ENCODE assay signal across 38 cellular contexts in the genomic region with DNA sequence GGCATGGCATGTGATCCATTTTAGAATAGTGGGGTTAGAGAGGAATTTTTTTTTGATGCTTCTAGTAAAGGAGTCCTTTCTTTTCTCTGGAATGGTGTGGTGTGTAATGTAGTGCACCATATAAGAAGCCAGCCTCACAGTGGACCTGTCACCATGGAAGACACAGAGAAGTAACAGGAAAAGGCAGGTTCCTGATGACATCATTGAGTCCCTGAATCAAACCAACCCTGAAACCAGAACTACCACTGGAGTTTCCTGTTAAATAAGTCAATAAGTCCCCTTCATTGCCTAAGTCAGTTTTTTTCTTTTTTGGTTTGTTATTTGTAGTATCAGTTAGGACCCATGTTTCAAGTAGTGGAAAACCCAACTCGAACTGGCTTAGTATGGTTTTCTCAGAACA. TPM values are rescaled to one million over a fixed set of nuclear protein-coding genes. Genes with fewer than 3 reads are reported as not detected.
"Had no signal": no experiment of that assay in that cellular context is flagged by ENCODE, and none has a peak within 500 bp of the region (broad histone marks: within the 10 kb centered on the region; RNA-seq: fewer than 3 reads in every experiment).

No MANE protein-coding gene starts in this region.

- DNase-seq: activated CD4-positive, alpha-beta T cell treated with anti-CD3 and anti-CD28 coated beads for 36 hours; activated CD4-positive, alpha-beta T cell treated with anti-CD3 and anti-CD28 coated beads, Interleukin-2, amount 10 ng/mL, durations not matched to agents 7 days and 5 days; activated CD4-positive, alpha-beta T cell treated with anti-CD3 and anti-CD28 coated beads, Interleukin-2, amount 50 U/mL, for 48 hours; activated CD8-positive, alpha-beta T cell treated with anti-CD3 and anti-CD28 coated beads, Interleukin-2, amount 10 ng/mL, durations not matched to agents 7 days and 5 days; activated gamma-delta T cell; activated naive CD4-positive, alpha-beta T cell treated with anti-CD3 and anti-CD28 coated beads, Interleukin-2, amount 10 ng/mL, durations not matched to agents 7 days and 5 days; activated naive CD8-positive, alpha-beta T cell treated with anti-CD3 and anti-CD28 coated beads, Interleukin-2, amount 50 U/mL, for 24 hours; activated T-cell treated with anti-CD3 and anti-CD28 coated beads, Interleukin-2, amount 50 U/mL, for 24 hours; anterior cingulate cortex; caudate nucleus; cerebellar nuclear complex; Karpas-422; MM.1S; MV-4-11; NCI-H1092; NCI-H1436 treated with DMSO at 0.1 percent for 48 hours; NCI-H1694 treated with DMSO at 0.1 percent for 48 hours; NCI-H2081; NCI-H2171 treated with DMSO at 0.1 percent for 48 hours; NCI-H2227 treated with DMSO at 0.1 percent for 48 hours; NCI-H446 treated with DMSO at 0.1 percent for 48 hours; NCI-H524; NCI-H69; PC-3; Peyer's patch; RPMI8226; SHP77 treated with DMSO at 0.1 percent for 48 hours; SK-N-SH had no signal

- H3K27me3 ChIP-seq: Peyer's patch had no signal

- H3K4me2 ChIP-seq: SK-N-SH had no signal

- H3K9ac ChIP-seq: SK-N-SH had no signal

- H3K36me3 ChIP-seq: Peyer's patch, SJSA1 had no signal

- H3K4me3 Mint-ChIP-seq: activated CD4-positive, alpha-beta T cell treated with anti-CD3 and anti-CD28 coated beads for 36 hours; activated CD4-positive, alpha-beta T cell treated with anti-CD3 and anti-CD28 coated beads, Interleukin-2, amount 10 ng/mL, durations not matched to agents 7 days and 5 days; activated CD8-positive, alpha-beta T cell treated with anti-CD3 and anti-CD28 coated beads, Interleukin-2, amount 10 ng/mL, durations not matched to agents 7 days and 5 days; activated naive CD4-positive, alpha-beta T cell treated with anti-CD3 and anti-CD28 coated beads, Interleukin-2, amount 10 ng/mL, durations not matched to agents 7 days and 5 days; activated naive CD8-positive, alpha-beta T cell; activated naive CD8-positive, alpha-beta T cell treated with anti-CD3 and anti-CD28 coated beads, Interleukin-2, amount 50 U/mL, for 24 hours; activated T-cell treated with anti-CD3 and anti-CD28 coated beads, Interleukin-2, amount 50 U/mL, for 24 hours; brain; T-helper 1 cell treated with Interleukin-12 subunit alpha and Interleukin-12 subunit beta and Interleukin-4 antibody, amounts not matched to agents 30 μg/mL and 1 μg/mL, for 36 hours; T-helper 2 cell treated with Interferon-gamma antibody and Interleukin-4, amounts not matched to agents 5 μg/mL and 100 μg/mL, for 36 hours; WTC11 had no signal

- H3K27ac Mint-ChIP-seq: activated CD4-positive, alpha-beta T cell treated with anti-CD3 and anti-CD28 coated beads for 36 hours; activated CD4-positive, alpha-beta T cell treated with anti-CD3 and anti-CD28 coated beads, Interleukin-2, amount 10 ng/mL, durations not matched to agents 7 days and 5 days; activated CD8-positive, alpha-beta T cell treated with anti-CD3 and anti-CD28 coated beads, Interleukin-2, amount 10 ng/mL, durations not matched to agents 7 days and 5 days; activated naive CD4-positive, alpha-beta T cell treated with anti-CD3 and anti-CD28 coated beads, Interleukin-2, amount 10 ng/mL, durations not matched to agents 7 days and 5 days; activated naive CD8-positive, alpha-beta T cell; activated naive CD8-positive, alpha-beta T cell treated with anti-CD3 and anti-CD28 coated beads, Interleukin-2, amount 50 U/mL, for 24 hours; activated T-cell treated with anti-CD3 and anti-CD28 coated beads, Interleukin-2, amount 50 U/mL, for 24 hours; activated T-helper 2 cell treated with anti-CD3 and anti-CD28 coated beads, Interferon-gamma antibody, Interleukin-2, Interleukin-4, amounts not matched to agents 10 μg/mL and 5 μg/mL and 100 μg/mL, durations not matched to agents 14 hours and 24 hours and 36 hours; brain; T-helper 1 cell treated with Interleukin-12 subunit alpha and Interleukin-12 subunit beta and Interleukin-4 antibody, amounts not matched to agents 30 μg/mL and 1 μg/mL, for 36 hours; T-helper 2 cell treated with Interferon-gamma antibody and Interleukin-4, amounts not matched to agents 5 μg/mL and 100 μg/mL, for 36 hours; WTC11 had no signal

- H3K9me3 ChIP-seq: Peyer's patch, SJSA1, SK-N-SH had no signal

- H3K27ac ChIP-seq: Peyer's patch, SJSA1 had no signal

- H3K9me2 ChIP-seq: SK-N-SH had no signal

- H3K4me1 Mint-ChIP-seq: activated CD4-positive, alpha-beta T cell treated with anti-CD3 and anti-CD28 coated beads for 36 hours; activated CD4-positive, alpha-beta T cell treated with anti-CD3 and anti-CD28 coated beads, Interleukin-2, amount 10 ng/mL, durations not matched to agents 7 days and 5 days; activated naive CD4-positive, alpha-beta T cell treated with anti-CD3 and anti-CD28 coated beads, Interleukin-2, amount 10 ng/mL, durations not matched to agents 7 days and 5 days; activated naive CD8-positive, alpha-beta T cell treated with anti-CD3 and anti-CD28 coated beads, Interleukin-2, amount 50 U/mL, for 24 hours; WTC11 had no signal

- H3K36me3 Mint-ChIP-seq: activated naive CD4-positive, alpha-beta T cell treated with anti-CD3 and anti-CD28 coated beads, Interleukin-2, amount 10 ng/mL, durations not matched to agents 7 days and 5 days; activated naive CD8-positive, alpha-beta T cell; brain; WTC11 had no signal

- H3K4me1 ChIP-seq: Peyer's patch, SJSA1 had no signal

- FAIRE-seq: bronchial epithelial cell, colon had no signal

- H3K4me3 ChIP-seq: Peyer's patch, SJSA1 had no signal

- ATAC-seq: activated CD4-positive, alpha-beta T cell treated with anti-CD3 and anti-CD28 coated beads for 36 hours; activated CD4-positive, CD25-positive, alpha-beta regulatory T cell treated with anti-CD3 and anti-CD28 coated beads, Interleukin-2, amount 50 U/mL, for 24 hours; activated CD8-positive, alpha-beta T cell treated with anti-CD3 and anti-CD28 coated beads, Interleukin-2, amount 10 ng/mL, durations not matched to agents 7 days and 5 days; activated naive CD8-positive, alpha-beta T cell treated with anti-CD3 and anti-CD28 coated beads, Interleukin-2, amount 50 U/mL, for 24 hours; PC-3; WTC11 had no signal

- H3K9me3 Mint-ChIP-seq: activated CD4-positive, alpha-beta T cell treated with anti-CD3 and anti-CD28 coated beads, Interleukin-2, amount 10 ng/mL, durations not matched to agents 7 days and 5 days; activated naive CD4-positive, alpha-beta T cell treated with anti-CD3 and anti-CD28 coated beads, Interleukin-2, amount 10 ng/mL, durations not matched to agents 7 days and 5 days; activated naive CD8-positive, alpha-beta T cell treated with anti-CD3 and anti-CD28 coated beads, Interleukin-2, amount 50 U/mL, for 24 hours; activated T-cell treated with anti-CD3 and anti-CD28 coated beads, Interleukin-2, amount 50 U/mL, for 24 hours; activated T-helper 2 cell treated with anti-CD3 and anti-CD28 coated beads, Interferon-gamma antibody, Interleukin-2, Interleukin-4, amounts not matched to agents 10 μg/mL and 5 μg/mL and 100 μg/mL, durations not matched to agents 14 hours and 24 hours and 36 hours; T-helper 1 cell treated with Interleukin-12 subunit alpha and Interleukin-12 subunit beta and Interleukin-4 antibody, amounts not matched to agents 30 μg/mL and 1 μg/mL, for 36 hours; T-helper 2 cell treated with Interferon-gamma antibody and Interleukin-4, amounts not matched to agents 5 μg/mL and 100 μg/mL, for 36 hours; WTC11 had no signal

RNA-seq across cellular contexts. Expression of a gene that starts 11.9 kb away (rescaled TPM):
- total RNA-seq: activated CD4-positive, alpha-beta T cell treated with anti-CD3 and anti-CD28 coated beads for 36 hours; activated CD4-positive, alpha-beta T cell treated with anti-CD3 and anti-CD28 coated beads, Interleukin-2, amount 10 ng/mL, durations not matched to agents 7 days and 5 days; activated CD8-positive, alpha-beta T cell treated with anti-CD3 and anti-CD28 coated beads, Interleukin-2, amount 10 ng/mL, durations not matched to agents 7 days and 5 days; activated T-helper 2 cell treated with anti-CD3 and anti-CD28 coated beads, Interferon-gamma antibody, Interleukin-2, Interleukin-4, amounts not matched to agents 10 μg/mL and 5 μg/mL and 100 μg/mL, durations not matched to agents 14 hours and 24 hours and 36 hours; bronchial epithelial cell; Peyer's patch; SJSA1; WTC11 had no signal
- polyA plus RNA-seq: SK-N-SH had no signal
